8 cellular contexts compared by ENCODE assay signal in genomic region chr19:55467236-55468053, GRCh38. TPM values are rescaled to one million over a fixed set of nuclear protein-coding genes. Genes with fewer than 3 reads are reported as not detected.
DNase-seq lines count a peak whose midpoint lies in the region; ATAC-seq, FAIRE-seq and TF ChIP-seq lines count a peak whose summit lies in the region.

No MANE protein-coding gene starts in this region.

- peak overlapping the region; percentile 89 for H2BK12ac ChIP-seq in neuronal stem cell (ENCODE audit: low read length)

- no peak overlapping the region for H2BK120ac ChIP-seq in neuronal stem cell (ENCODE audit: low read depth, low read length)

- peak overlapping the region; percentile 54 for H3K4me2 ChIP-seq in A549
- H3K4me2 ChIP-seq in neuronal stem cell (ENCODE audit: insufficient read depth, low read length, poor library complexity, severe bottlenecking): no peak overlapping the region

- peak overlapping the region; percentile 1 for H3K18ac ChIP-seq in neuronal stem cell (ENCODE audit: low read length)

- intact Hi-C loops in tibial artery (cut with DNase I; ENCODE audit: low total_unique reads): loop anchor here (2.0 kb wide), 1 partner anchor 37 kb away; no protein-coding TSS in a partner anchor

- no peak for FAIRE-seq in A549 (lab: Jason Lieb, UNC)

- H2AFZ ChIP-seq in neuronal stem cell (ENCODE audit: low read length): peak overlapping the region; percentile 54

- POLR2A ChIA-PET in A549 (lab: Yijun Ruan, JAX): interaction anchor here (0.6 to 2.7 kb wide), 4 partner anchors 9 to 132 kb away, joined by 3 to 17 read pairs (median 4); partner anchors contain the start of genes FIZ1 and ZNF628

- H3K36me3 ChIP-seq in neuronal stem cell (replicated peaks in 1 of 2; ENCODE audit: control insufficient read depth in 2 of 2, insufficient read depth in 2 of 2, low read length in 2 of 2) (no peaks in the 10 kb centered on the region), tibial artery (no peaks in the 10 kb centered on the region)

- peak; percentile 48 to 73 for DNase-seq in A549 (ENCODE audit: low read depth in 1 of 2, low spot score in 1 of 2)
- peak; percentile 26 for DNase-seq in MV-4-11 (lab: John Stamatoyannopoulos, UW)
- peak; percentile 96 for DNase-seq in activated CD8-positive, alpha-beta memory T cell treated with anti-CD3 and anti-CD28 coated beads, Interleukin-2, amount 50 U/mL, for 48 hours
- peak; percentile 85 to 89 for DNase-seq in erythroblast (lab: John Stamatoyannopoulos, UW)
- DNase-seq in neuronal stem cell (ENCODE audit: low spot score): no peak
- peak; percentile 69 to 81 for DNase-seq in tibial artery

- H2AK5ac ChIP-seq in neuronal stem cell (ENCODE audit: low read depth, low read length): peak overlapping the region; percentile 92

- H2BK5ac ChIP-seq in neuronal stem cell (ENCODE audit: low read length): no peak overlapping the region

- 32% methylated on average over 29 of the region's 29 CpGs for WGBS in A549 (ENCODE audit: missing lambda C conversion rate)
- WGBS in neuronal stem cell (ENCODE audit: extremely low coverage in 2 of 2, insufficient read length in 2 of 2, insufficient replicate concordance in 1 of 2), 2 donors: no CpG with 5 or more reads among the region's 29 CpGs

- H3K4me1 ChIP-seq in A549 (peaks cover 6% of the 10 kb centered on the region; the same call in 2 of the 3 replicates), neuronal stem cell (ENCODE audit: control insufficient read depth in 2 of 2, insufficient read depth in 1 of 2, low read depth in 1 of 2, low read length in 2 of 2) (peaks cover 2 to 23% of the 10 kb centered on the region in 2 donors), tibial artery (peaks cover 0 to 9% (median 3%) of the 10 kb centered on the region in 4 donors)

- H3K14ac ChIP-seq in neuronal stem cell (ENCODE audit: low read length): no peak overlapping the region

- H4K91ac ChIP-seq in neuronal stem cell (ENCODE audit: low read depth, low read length, poor library complexity): no peak overlapping the region

- no peak overlapping the region for H4K8ac ChIP-seq in neuronal stem cell (ENCODE audit: low read depth, low read length)

- TF ChIP-seq CTCF in A549 (IDR thresholded peaks at IDR 0.05): peak; percentile 99
- peak; percentile 93 to 98 for TF ChIP-seq CTCF in tibial artery (IDR thresholded peaks at IDR 0.05)

- H3K23ac ChIP-seq in neuronal stem cell (ENCODE audit: low read depth, low read length, poor library complexity): peak overlapping the region; percentile 29

- no peaks in the 10 kb centered on the region for H3K79me1 ChIP-seq in neuronal stem cell (ENCODE audit: low read depth, low read length)

- H3K9me3 ChIP-seq in A549 (no peaks in the 10 kb centered on the region), neuronal stem cell (replicated peaks in 1 of 2; ENCODE audit: control insufficient read depth in 2 of 2, insufficient read depth in 1 of 2, low read depth in 1 of 2, low read length in 2 of 2) (peaks cover 0 to 2% of the 10 kb centered on the region in 2 donors), tibial artery (no peaks in the 10 kb centered on the region)

- H3K27me3 ChIP-seq in neuronal stem cell (ENCODE audit: control insufficient read depth in 3 of 3, insufficient read depth in 3 of 3, low read depth in 1 of 3, low read length in 3 of 3) (peaks cover 0 to 40% (median 0%) of the 10 kb centered on the region in 3 experiments), tibial artery (peaks cover 0 to 1% of the 10 kb centered on the region in 2 donors)

- H3K4ac ChIP-seq in neuronal stem cell (ENCODE audit: low read length): no peak overlapping the region

- H3K4me3 ChIP-seq in A549 (no peak overlapping the region), neuronal stem cell (ENCODE audit: low read length in 2 of 2) (no peak overlapping the region), tibial artery (no peak overlapping the region)

- TF ChIP-seq POLR2A in A549 (IDR thresholded peaks at IDR 0.05; ENCODE audit: low read length): no peak
- TF ChIP-seq POLR2A in erythroblast (IDR thresholded peaks at IDR 0.05; ENCODE audit: low read length): no peak

- ATAC-seq in A549 (peak; percentile 75 to 93), GM18867 (IDR thresholded peaks at IDR 0.05; ENCODE audit: unreplicated experiment) (peak; percentile 63), GM21381 (IDR thresholded peaks at IDR 0.05; ENCODE audit: unreplicated experiment) (no peak)

- CTCF ChIA-PET in A549 (lab: Yijun Ruan, JAX): interaction anchor here (0.5 to 6.9 kb wide), 81 partner anchors 9 to 825 kb away, joined by 3 to 194 read pairs (median 4); partner anchors contain the start of genes DNAAF3, FIZ1, NAT14 and SSC5D

- peak; percentile 57 to 73 for TF ChIP-seq RAD21 in A549 (conservative IDR thresholded peaks at IDR 0.05 in 1 of 2, IDR thresholded peaks at IDR 0.05 in 1 of 2)

- no peak for TF ChIP-seq EP300 in A549 (IDR thresholded peaks at IDR 0.05)

- H2BK15ac ChIP-seq in neuronal stem cell (ENCODE audit: low read length): peak overlapping the region; percentile 5

- no peak overlapping the region for H3K9ac ChIP-seq in neuronal stem cell (ENCODE audit: low read depth, low read length, poor library complexity)

- H3K27ac ChIP-seq in A549: peak overlapping the region; percentile 6 to 35; a peak in 3 of 6 replicates
- H3K27ac ChIP-seq in neuronal stem cell (replicated peaks; ENCODE audit: low read length): no peak overlapping the region
- no peak overlapping the region for H3K27ac ChIP-seq in tibial artery

TF ChIP-seq in A549, 52 proteins besides CTCF, POLR2A, EP300 and RAD21 (continues in another document):
- TF ChIP-seq RFX5 (IDR thresholded peaks at IDR 0.05): peak; percentile 66; the same call in 1 of the 2 replicates
- TF ChIP-seq CBX2 (IDR thresholded peaks at IDR 0.05; ENCODE audit: borderline replicate concordance, low read depth): no peak
- TF ChIP-seq MAX (IDR thresholded peaks at IDR 0.05): peak; percentile 30; the same call in 1 of the 2 replicates
- TF ChIP-seq CEBPB (IDR thresholded peaks at IDR 0.05): no peak
- peak; percentile 93 for TF ChIP-seq SMC3 (IDR thresholded peaks at IDR 0.05)
- TF ChIP-seq CHD4 (IDR thresholded peaks at IDR 0.05; ENCODE audit: borderline replicate concordance): no peak
- TF ChIP-seq ATOH8 (CRISPR knock-in tag; IDR thresholded peaks at IDR 0.05; ENCODE audit: low read depth): no peak
- TF ChIP-seq ZSCAN20 (CRISPR knock-in tag; IDR thresholded peaks at IDR 0.05): no peak
- TF ChIP-seq NPAS2 (CRISPR knock-in tag; IDR thresholded peaks at IDR 0.05; ENCODE audit: borderline replicate concordance): no peak

RNA-seq across cellular contexts. Expression of gene C19orf85, which starts 2.9 kb away (rescaled TPM):
- polyA plus RNA-seq in A549 (2011; rRNA removed): not detected in 2 replicates
- polyA plus RNA-seq in A549 (2012; cell fraction: cytosol; rRNA removed): not detected in 2 replicates
- not detected in 2 replicates for polyA plus RNA-seq in A549 (2012; cell fraction: nucleus; rRNA removed)
- polyA plus RNA-seq in A549 (2017; fragmentation: RNase III; extraction: RNeasy Plus Mini Kit Qiagen cat#74134 plus additional on column Dnase treatment): not detected in 3 replicates
- polyA minus RNA-seq in A549 (2011; rRNA and poly(A)+ RNA removed): not detected in 2 replicates
- 2.1 TPM for polyA plus RNA-seq in neuronal stem cell (2013, experiment 1 of 2)
- 2.3 TPM for polyA plus RNA-seq in neuronal stem cell (2013, experiment 2 of 2)

RNA-seq across cellular contexts. Expression of gene ISOC2, which starts 6.0 kb away (rescaled TPM):
- polyA plus RNA-seq in A549 (2011; rRNA removed) (45.3 and 51.5 TPM in 2 replicates), A549 (2017; fragmentation: RNase III; extraction: RNeasy Plus Mini Kit Qiagen cat#74134 plus additional on column Dnase treatment) (52.7 to 57.8 TPM (median 54.1 TPM) in 3 replicates)
- 79.6 and 132 TPM in 2 replicates for polyA plus RNA-seq in A549 (2012; cell fraction: cytosol; rRNA removed)
- polyA plus RNA-seq in A549 (2012; cell fraction: nucleus; rRNA removed): 77.2 and 99.3 TPM in 2 replicates
- 16.2 and 19.7 TPM in 2 replicates for polyA minus RNA-seq in A549 (2011; rRNA and poly(A)+ RNA removed)
- 26.8 TPM for polyA plus RNA-seq in neuronal stem cell (2013, experiment 1 of 2)
- polyA plus RNA-seq in neuronal stem cell (2013, experiment 2 of 2): 26.2 TPM

RNA-seq across cellular contexts. Expression of gene ZNF628, which starts 9.0 kb away (rescaled TPM):
- polyA plus RNA-seq in A549 (2011; rRNA removed) (0.32 and 0.48 TPM in 2 replicates), A549 (2017; fragmentation: RNase III; extraction: RNeasy Plus Mini Kit Qiagen cat#74134 plus additional on column Dnase treatment) (4.7 to 5.9 TPM (median 5.7 TPM) in 3 replicates)
- polyA plus RNA-seq in A549 (2012; cell fraction: cytosol; rRNA removed): 2.5 and 4.8 TPM in 2 replicates
- 7.0 and 12.6 TPM in 2 replicates for polyA plus RNA-seq in A549 (2012; cell fraction: nucleus; rRNA removed)
- polyA minus RNA-seq in A549 (2011; rRNA and poly(A)+ RNA removed): 0.70 and 1.0 TPM in 2 replicates
- 8.4 TPM for polyA plus RNA-seq in neuronal stem cell (2013, experiment 1 of 2)
- polyA plus RNA-seq in neuronal stem cell (2013, experiment 2 of 2): 8.7 TPM

RNA-seq across cellular contexts. Expression of gene NAT14, which starts 17.5 kb away (rescaled TPM):
- polyA plus RNA-seq in A549 (2011; rRNA removed): 16.8 and 21.0 TPM in 2 replicates
- 48.1 and 50.6 TPM in 2 replicates for polyA plus RNA-seq in A549 (2012; cell fraction: cytosol; rRNA removed)
- 98.9 and 106 TPM in 2 replicates for polyA plus RNA-seq in A549 (2012; cell fraction: nucleus; rRNA removed)
- 46.5 to 57.4 TPM (median 50.3 TPM) in 3 replicates for polyA plus RNA-seq in A549 (2017; fragmentation: RNase III; extraction: RNeasy Plus Mini Kit Qiagen cat#74134 plus additional on column Dnase treatment)
- 7.6 and 10.2 TPM in 2 replicates for polyA minus RNA-seq in A549 (2011; rRNA and poly(A)+ RNA removed)
- 117 TPM for polyA plus RNA-seq in neuronal stem cell (2013, experiment 1 of 2)
- polyA plus RNA-seq in neuronal stem cell (2013, experiment 2 of 2): 115 TPM

RNA-seq across cellular contexts. Expression of gene SSC5D, which starts 20.8 kb away (rescaled TPM):
- polyA plus RNA-seq in A549 (2011; rRNA removed) (0.19 and 0.22 TPM in 2 replicates), A549 (2017; fragmentation: RNase III; extraction: RNeasy Plus Mini Kit Qiagen cat#74134 plus additional on column Dnase treatment) (0.96 to 2.0 TPM (median 1.5 TPM) in 3 replicates)
- polyA plus RNA-seq in A549 (2012; cell fraction: cytosol; rRNA removed): 0.30 and 0.44 TPM in 2 replicates
- 2.3 and 2.6 TPM in 2 replicates for polyA plus RNA-seq in A549 (2012; cell fraction: nucleus; rRNA removed)
- polyA minus RNA-seq in A549 (2011; rRNA and poly(A)+ RNA removed): 0.25 and 0.29 TPM in 2 replicates
- polyA plus RNA-seq in neuronal stem cell (2013, experiment 1 of 2): 0.89 TPM
- polyA plus RNA-seq in neuronal stem cell (2013, experiment 2 of 2): 0.94 TPM

Comparison
In these comparisons a context has a peak if more than half of its experiments do, and no peak if none do; other contexts are left out.
1. H3K27ac ChIP-seq: peak in A549 (2 of 2); none in neuronal stem cell (single experiment) and tibial artery (0 of 2).